In genomic region chr6:130811932-130812331, GRCh38 we compare ENCODE assay signal across 1 cellular context.
TF ChIP-seq lines count a peak whose summit lies in the region.

No MANE protein-coding gene starts in this region.

TF ChIP-seq in HepG2, 621 proteins besides CTCF, POLR2A, EP300 and RAD21:
- no peak for TF ChIP-seq ZNF24 (IDR thresholded peaks at IDR 0.05)
- no peak for TF ChIP-seq TOE1 (CRISPR knock-in tag; IDR thresholded peaks at IDR 0.05)
- TF ChIP-seq KDM5A (IDR thresholded peaks at IDR 0.05; ENCODE audit: borderline replicate concordance, low read length): no peak
- no peak for TF ChIP-seq NCOA1 (CRISPR knock-in tag; IDR thresholded peaks at IDR 0.05)
- TF ChIP-seq ZNF430 (CRISPR knock-in tag; IDR thresholded peaks at IDR 0.05): no peak
- no peak for TF ChIP-seq ARID2 (CRISPR knock-in tag; IDR thresholded peaks at IDR 0.05; ENCODE audit: borderline replicate concordance)
- TF ChIP-seq ATF3 (CRISPR knock-in tag; IDR thresholded peaks at IDR 0.05): no peak
- TF ChIP-seq NFATC3 (CRISPR knock-in tag; IDR thresholded peaks at IDR 0.05): no peak
- peak; percentile 63; the same call in 1 of the 2 replicates for TF ChIP-seq ZBTB33 (CRISPR knock-in tag; IDR thresholded peaks at IDR 0.05)
- peak; percentile 25; the same call in 1 of the 2 replicates for TF ChIP-seq HNF4A (CRISPR knock-in tag; IDR thresholded peaks at IDR 0.05)
- TF ChIP-seq ZHX1 (CRISPR knock-in tag; IDR thresholded peaks at IDR 0.05; ENCODE audit: low read depth): no peak
- 0 out of 2 replicates have a peak, but pooled peaks have one; percentile 10 for TF ChIP-seq GATAD2A (CRISPR knock-in tag; IDR thresholded peaks at IDR 0.05)
- no peak for TF ChIP-seq MYC (CRISPR knock-in tag; IDR thresholded peaks at IDR 0.05; ENCODE audit: borderline replicate concordance)
- TF ChIP-seq HDAC6 (IDR thresholded peaks at IDR 0.05; ENCODE audit: low read depth, low read length): no peak
- TF ChIP-seq ZNF253 (CRISPR knock-in tag; IDR thresholded peaks at IDR 0.05; ENCODE audit: borderline replicate concordance): no peak
- TF ChIP-seq PRDM4 (CRISPR knock-in tag; IDR thresholded peaks at IDR 0.05; ENCODE audit: borderline replicate concordance): no peak
- no peak for TF ChIP-seq GTF3A (CRISPR knock-in tag; conservative IDR thresholded peaks at IDR 0.05)
- TF ChIP-seq ZNF350 (CRISPR knock-in tag; IDR thresholded peaks at IDR 0.05; ENCODE audit: borderline replicate concordance, low read depth): no peak
- TF ChIP-seq RBM39 (IDR thresholded peaks at IDR 0.05; ENCODE audit: low read depth, low read length, poor library complexity, severe bottlenecking): no peak
- peak; percentile 57 for TF ChIP-seq FOSL2 (CRISPR knock-in tag; IDR thresholded peaks at IDR 0.05)
- TF ChIP-seq ISX (CRISPR knock-in tag; conservative IDR thresholded peaks at IDR 0.05): no peak
- TF ChIP-seq TRIM22 (IDR thresholded peaks at IDR 0.05): no peak
- peak; percentile 56; the same call in 1 of the 2 replicates for TF ChIP-seq ARID3A (IDR thresholded peaks at IDR 0.05; ENCODE audit: low read depth, low read length)
- no peak for TF ChIP-seq RBFOX2 (IDR thresholded peaks at IDR 0.05; ENCODE audit: low read depth, low read length)
- TF ChIP-seq ZNF281 (CRISPR knock-in tag; IDR thresholded peaks at IDR 0.05; ENCODE audit: borderline replicate concordance): no peak
- TF ChIP-seq ZNF644 (CRISPR knock-in tag; IDR thresholded peaks at IDR 0.05; ENCODE audit: low read depth): 0 out of 2 replicates have a peak, but pooled peaks have one; percentile 18
- no peak for TF ChIP-seq ZNF75D (CRISPR knock-in tag; IDR thresholded peaks at IDR 0.05; ENCODE audit: borderline replicate concordance)
TF ChIP-seq in HepG2: peak in this region for 6.
